In the genomic region with DNA sequence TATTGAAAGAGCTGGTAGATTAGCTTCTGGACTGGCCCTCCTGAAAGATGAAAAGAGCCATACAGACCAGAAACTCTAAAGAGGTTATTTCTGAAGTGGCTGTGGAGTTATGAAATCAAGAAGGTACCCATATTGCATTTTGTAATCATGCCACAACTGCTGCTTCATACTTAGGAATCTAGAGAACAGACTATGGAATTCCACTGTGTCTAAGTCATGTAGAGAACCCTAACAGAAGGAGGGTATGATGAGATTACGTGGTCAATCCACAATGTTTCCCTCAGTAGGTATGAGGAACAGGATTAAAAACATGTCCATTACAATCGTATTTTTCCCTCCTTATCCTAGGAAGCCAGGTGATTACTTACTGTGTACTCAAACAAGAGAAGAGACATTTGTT, we compare ENCODE assay signal across 26 cellular contexts.
"Had no signal": no experiment of that assay in that cellular context is flagged by ENCODE, and none has a peak within 500 bp of the region (broad histone marks: within the 10 kb centered on the region; RNA-seq: fewer than 3 reads in every experiment).

No MANE protein-coding gene starts in this region.

- DNase-seq: activated CD4-positive, alpha-beta memory T cell treated with anti-CD3 and anti-CD28 coated beads for 36 hours; activated CD4-positive, alpha-beta T cell treated with anti-CD3 and anti-CD28 coated beads, Interleukin-2, amount 10 ng/mL, durations not matched to agents 24 days and 14 days; activated CD4-positive, CD25-positive, alpha-beta regulatory T cell treated with anti-CD3 and anti-CD28 coated beads, Interleukin-2, amount 50 U/mL, for 72 hours; activated CD8-positive, alpha-beta memory T cell treated with anti-CD3 and anti-CD28 coated beads, Interleukin-2, amount 50 U/mL, for 48 hours; activated gamma-delta T cell treated with Interleukin-2 at 50 U/mL for 16 hours; activated naive CD4-positive, alpha-beta T cell treated with anti-CD3 and anti-CD28 coated beads, Interleukin-2, amount 50 U/mL, for 16 hours; activated T-cell treated with anti-CD3 and anti-CD28 coated beads, Interleukin-2, amount 50 U/mL, for 24 hours; amygdala; dermis blood vessel endothelial cell; effector CD4-positive, alpha-beta T cell; glutamatergic neuron; islet precursor cell; left cardiac atrium; left ventricle myocardium superior; naive B cell; occipital lobe; psoas muscle; spleen; stimulated activated naive CD4-positive, alpha-beta T cell; tibial artery; WERI-Rb-1 had no signal

- ATAC-seq: left cardiac atrium, left ventricle myocardium superior, psoas muscle had no signal

- H3K4me1 ChIP-seq: breast epithelium, parathyroid adenoma, psoas muscle, right atrium auricular region, spleen, suprapubic skin, tibial artery had no signal

- H3K27ac ChIP-seq: breast epithelium, epithelial cell of prostate, parathyroid adenoma, psoas muscle, right atrium auricular region, spleen, suprapubic skin, tibial artery, WERI-Rb-1 had no signal

- H3K4me3 ChIP-seq: breast epithelium, psoas muscle, right atrium auricular region, spleen, suprapubic skin, tibial artery had no signal

- H3K27me3 ChIP-seq: breast epithelium, right atrium auricular region, spleen, suprapubic skin, tibial artery had no signal

- H3K36me3 ChIP-seq: breast epithelium, right atrium auricular region, spleen, suprapubic skin, tibial artery, WERI-Rb-1 had no signal

- H3K9me3 ChIP-seq: breast epithelium, psoas muscle, suprapubic skin, tibial artery had no signal
